Comparison of ENCODE assay signal across 21 cellular contexts in the genomic region with DNA sequence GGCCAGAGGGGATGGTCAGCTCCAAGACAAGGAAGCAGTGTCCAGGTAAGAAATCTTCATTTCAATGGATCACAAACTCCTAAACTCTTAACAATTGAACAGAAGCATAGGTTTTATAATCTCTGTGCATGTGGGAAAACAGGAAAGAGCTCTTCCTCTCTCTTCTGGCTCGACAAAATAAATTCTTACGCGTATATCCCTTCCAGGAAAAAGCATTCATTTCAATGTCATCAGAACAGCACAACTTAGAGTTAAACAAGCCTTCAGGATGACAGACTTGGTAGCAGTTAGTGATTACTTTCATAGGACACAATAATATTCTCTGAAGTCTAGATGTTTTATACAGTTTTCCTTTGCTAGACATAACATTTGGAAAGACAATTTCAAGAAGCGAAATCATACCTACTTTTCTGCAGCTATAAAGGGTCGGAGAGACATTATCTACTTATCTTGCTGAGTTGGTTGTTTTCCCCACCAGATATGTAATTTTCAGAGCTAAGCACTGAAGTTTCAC. TPM values are rescaled to one million over a fixed set of nuclear protein-coding genes. Genes with fewer than 3 reads are reported as not detected.
A peak's percentile ranks its signal among the peaks of the same experiment; 100 is the strongest.
DNase-seq lines count a peak whose midpoint lies in the region; ATAC-seq and TF ChIP-seq lines count a peak whose summit lies in the region.
"Had no signal": no experiment of that assay in that cellular context is flagged by ENCODE, and none has a peak within 500 bp of the region (broad histone marks: within the 10 kb centered on the region; RNA-seq: fewer than 3 reads in every experiment).

No MANE protein-coding gene starts in this region.

- peak overlapping the region; percentile 91 for H3K27ac Mint-ChIP-seq in CD4-positive, alpha-beta T cell
- peak overlapping the region; percentile 41 to 99 (median 94) for H3K27ac Mint-ChIP-seq in CD8-positive, alpha-beta memory T cell
- peak overlapping the region; percentile 92 to 95 for H3K27ac Mint-ChIP-seq in activated naive CD4-positive, alpha-beta T cell treated with anti-CD3 and anti-CD28 coated beads, Interleukin-2, amount 50 U/mL, for 72 hours
- H3K27ac Mint-ChIP-seq in natural killer cell = peak overlapping the region; percentile 85 to 92

- peaks cover 91% of the 10 kb centered on the region for H3K4me1 Mint-ChIP-seq in CD4-positive, alpha-beta T cell (ENCODE audit: low read depth)
- peaks cover 74 to 95% (median 90%) of the 10 kb centered on the region in 3 donors for H3K4me1 Mint-ChIP-seq in CD8-positive, alpha-beta memory T cell
- peaks cover 67 to 69% of the 10 kb centered on the region in 2 donors for H3K4me1 Mint-ChIP-seq in natural killer cell

- TF ChIP-seq CTCF in CD4-positive, alpha-beta T cell (IDR thresholded peaks at IDR 0.05) = no peak
- no peak for TF ChIP-seq CTCF in natural killer cell (IDR thresholded peaks at IDR 0.05)

- peak overlapping the region; percentile 89 for H3K27ac ChIP-seq in CD4-positive, alpha-beta T cell (ENCODE audit: low read depth, low read length)
- H3K27ac ChIP-seq in CD8-positive, alpha-beta memory T cell (ENCODE audit: low read depth, low read length) = peak overlapping the region; percentile 3
- H3K27ac ChIP-seq: BLaER1, dorsolateral prefrontal cortex, tibial artery had no signal

- H3K9me3 ChIP-seq in CD4-positive, alpha-beta T cell (ENCODE audit: control insufficient read depth, low read length) = no peaks in the 10 kb centered on the region
- no peaks in the 10 kb centered on the region for H3K9me3 ChIP-seq in CD8-positive, alpha-beta memory T cell (ENCODE audit: low read length)
- H3K9me3 ChIP-seq: esophagus muscularis mucosa, tibial artery had no signal

- H3K27me3 Mint-ChIP-seq in CD4-positive, alpha-beta T cell = no peaks in the 10 kb centered on the region
- no peaks in the 10 kb centered on the region for H3K27me3 Mint-ChIP-seq in CD8-positive, alpha-beta memory T cell
- H3K27me3 Mint-ChIP-seq in natural killer cell (ENCODE audit: low read depth in 2 of 2) = no peaks in the 10 kb centered on the region

- DNase-seq in CD4-positive, alpha-beta T cell = no peak
- DNase-seq in CD8-positive, alpha-beta memory T cell = no peak
- DNase-seq in activated naive CD4-positive, alpha-beta T cell treated with anti-CD3 and anti-CD28 coated beads, Interleukin-2, amount 50 U/mL, for 72 hours (ENCODE audit: low spot score in 2 of 2) = no peak
- DNase-seq in natural killer cell = no peak
- no peak for DNase-seq in globus pallidus (ENCODE audit: low spot score)
- DNase-seq in NCI-H524 (lab: John Stamatoyannopoulos, UW) = no peak
- DNase-seq: dorsolateral prefrontal cortex; HCEC 1CT; head of caudate nucleus; NCI-H1436 treated with DMSO at 0.1 percent for 48 hours; NCI-H446; nucleus accumbens; SHP77 treated with DMSO at 0.1 percent for 48 hours; stimulated activated CD4-positive, alpha-beta T cell treated with anti-CD3 and anti-CD28 coated beads, Interleukin-2, amount 100 ng/mL, for 48 hours; tibial artery had no signal

- CTCF ChIA-PET in CD4-positive, alpha-beta T cell (lab: Charles Lee) = interaction anchor here (1.0 to 3.9 kb wide), 10 partner anchors 22 to 322 kb away, joined by 3 to 19 read pairs (median 4); a partner anchor contains a TSS
- CTCF ChIA-PET in CD8-positive, alpha-beta memory T cell (lab: Charles Lee) = interaction anchor here (0.7 to 3.8 kb wide), 16 partner anchors 9 to 551 kb away, joined by 3 to 27 read pairs (median 4); a partner anchor contains a TSS

- H3K36me3 Mint-ChIP-seq in CD4-positive, alpha-beta T cell (ENCODE audit: low read depth) = peaks cover 4% of the 10 kb centered on the region
- peaks cover 0 to 12% (median 0%) of the 10 kb centered on the region in 3 donors for H3K36me3 Mint-ChIP-seq in CD8-positive, alpha-beta memory T cell
- H3K36me3 Mint-ChIP-seq in activated naive CD4-positive, alpha-beta T cell treated with anti-CD3 and anti-CD28 coated beads, Interleukin-2, amount 50 U/mL, for 72 hours = peaks cover 0 to 17% of the 10 kb centered on the region in 2 donors
- no peaks in the 10 kb centered on the region for H3K36me3 Mint-ChIP-seq in natural killer cell

- H3K4me3 ChIP-seq in CD8-positive, alpha-beta memory T cell (ENCODE audit: low read length) = peak overlapping the region; percentile 61
- H3K4me3 ChIP-seq: BLaER1, dorsolateral prefrontal cortex, esophagus muscularis mucosa, tibial artery had no signal

- intact Hi-C loops in CD4-positive, alpha-beta T cell (cut with DNase I, micrococcal nuclease) = loop anchor here in 1 of 2 experiments (2.0 kb wide), 1 partner anchor 37 kb away; no protein-coding TSS in a partner anchor
- intact Hi-C loops in natural killer cell (cut with micrococcal nuclease) = loop anchor here (5.0 kb wide), 1 partner anchor 36 kb away; no protein-coding TSS in a partner anchor

- peaks cover 90% of the 10 kb centered on the region for H3K4me1 ChIP-seq in CD8-positive, alpha-beta memory T cell (ENCODE audit: insufficient read depth, low read length)
- H3K4me1 ChIP-seq: tibial artery had no signal

- peak overlapping the region; percentile 18 for H3K4me3 Mint-ChIP-seq in CD4-positive, alpha-beta T cell
- H3K4me3 Mint-ChIP-seq in CD8-positive, alpha-beta memory T cell = peak overlapping the region; percentile 15 to 87 (median 81)
- H3K4me3 Mint-ChIP-seq in natural killer cell = peak overlapping the region; percentile 68

- H3K36me3 ChIP-seq in CD8-positive, alpha-beta memory T cell (ENCODE audit: insufficient read depth, low read length) = no peaks in the 10 kb centered on the region
- H3K36me3 ChIP-seq: BLaER1, esophagus muscularis mucosa, tibial artery had no signal

- peaks cover 5% of the 10 kb centered on the region for H3K9me3 Mint-ChIP-seq in CD4-positive, alpha-beta T cell
- H3K9me3 Mint-ChIP-seq in CD8-positive, alpha-beta memory T cell = peaks cover 0 to 2% (median 0%) of the 10 kb centered on the region in 5 donors
- peaks cover 0 to 10% of the 10 kb centered on the region in 2 donors for H3K9me3 Mint-ChIP-seq in activated naive CD4-positive, alpha-beta T cell treated with anti-CD3 and anti-CD28 coated beads, Interleukin-2, amount 50 U/mL, for 72 hours
- H3K9me3 Mint-ChIP-seq in natural killer cell = no peaks in the 10 kb centered on the region

- H3K27me3 ChIP-seq in CD4-positive, alpha-beta T cell (ENCODE audit: control insufficient read depth, insufficient read depth, low read length) = no peaks in the 10 kb centered on the region
- no peaks in the 10 kb centered on the region for H3K27me3 ChIP-seq in CD8-positive, alpha-beta memory T cell (ENCODE audit: insufficient read depth, low read length, poor library complexity, severe bottlenecking)
- H3K27me3 ChIP-seq: BLaER1 had no signal

- POLR2A ChIA-PET in CD4-positive, alpha-beta T cell (lab: Charles Lee) = interaction anchor here (0.6 to 8.7 kb wide), 44 partner anchors 8 to 1341 kb away, joined by 3 to 440 read pairs (median 8); a partner anchor contains a TSS
- POLR2A ChIA-PET in CD8-positive, alpha-beta memory T cell (lab: Charles Lee) = interaction anchor here (0.6 to 3.1 kb wide), 16 partner anchors 17 to 595 kb away, joined by 3 to 68 read pairs (median 5); a partner anchor contains a TSS

- ATAC-seq in CD4-positive, alpha-beta T cell (ENCODE audit: poor library complexity) = no peak
- ATAC-seq in activated naive CD4-positive, alpha-beta T cell treated with anti-CD3 and anti-CD28 coated beads, Interleukin-2, amount 50 U/mL, for 72 hours = no peak
- no peak for ATAC-seq in natural killer cell
- no peak for ATAC-seq in HG02759 (IDR thresholded peaks at IDR 0.05; ENCODE audit: unreplicated experiment)
- ATAC-seq: sciatic nerve had no signal

RNA-seq across cellular contexts. Expression of a gene that starts 19.3 kb away (rescaled TPM):
- not detected for total RNA-seq in CD4-positive, alpha-beta T cell
- not detected for total RNA-seq in CD8-positive, alpha-beta memory T cell
- polyA plus RNA-seq in CD8-positive, alpha-beta memory T cell = not detected
- not detected for total RNA-seq in activated naive CD4-positive, alpha-beta T cell treated with anti-CD3 and anti-CD28 coated beads, Interleukin-2, amount 50 U/mL, for 72 hours
- not detected for total RNA-seq in natural killer cell
- total RNA-seq: dorsolateral prefrontal cortex, esophagus muscularis mucosa, mononuclear cell, sciatic nerve had no signal
- polyA plus RNA-seq: keratinocyte had no signal

RNA-seq across cellular contexts. Expression of a gene that starts 29.4 kb away (rescaled TPM):
- total RNA-seq in CD4-positive, alpha-beta T cell = 10 to 100 TPM; 28.5 to 32.7 TPM
- 10 to 100 TPM; 28.6 to 30.2 TPM for total RNA-seq in CD8-positive, alpha-beta memory T cell
- 158 TPM for polyA plus RNA-seq in CD8-positive, alpha-beta memory T cell
- 10 to 100 TPM; 24.3 to 68.2 TPM for total RNA-seq in activated naive CD4-positive, alpha-beta T cell treated with anti-CD3 and anti-CD28 coated beads, Interleukin-2, amount 50 U/mL, for 72 hours
- 100 to 1,000 TPM; 118 to 164 (median 141) TPM for total RNA-seq in natural killer cell

Comparison
In these comparisons a context has a peak if more than half of its experiments do, and no peak if none do; other contexts are left out.
1. H3K4me3 Mint-ChIP-seq: peak in every context shown above with its lines; median percentile 81 in CD8-positive, alpha-beta memory T cell; 68 in natural killer cell; 18 in CD4-positive, alpha-beta T cell.